Comparison of ENCODE assay signal across 10 cellular contexts in the genomic region with DNA sequence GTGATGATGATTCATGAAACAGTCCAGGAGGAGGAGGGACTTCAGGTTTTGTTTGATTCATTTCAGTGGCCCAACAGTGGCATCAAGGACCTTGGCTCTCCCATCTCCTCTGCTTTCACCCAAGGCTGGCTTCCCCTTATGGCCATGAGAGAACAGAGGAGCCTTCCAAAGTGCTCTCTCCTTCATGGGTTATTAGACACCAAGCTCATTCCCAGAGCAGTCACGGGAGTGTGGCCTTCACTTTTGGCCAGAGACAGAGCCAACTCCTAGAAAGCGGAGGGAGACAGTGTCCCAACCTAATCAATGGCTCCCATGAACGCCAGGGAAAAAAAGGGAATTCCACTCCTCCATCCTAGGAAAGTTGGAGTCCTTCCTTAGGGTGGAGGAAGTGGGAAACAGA. TPM values are rescaled to one million over a fixed set of nuclear protein-coding genes. Genes with fewer than 3 reads are reported as not detected.
DNase-seq lines count a peak whose midpoint lies in the region; ATAC-seq, FAIRE-seq and TF ChIP-seq lines count a peak whose summit lies in the region.
"Had no signal": no experiment of that assay in that cellular context is flagged by ENCODE, and none has a peak within 500 bp of the region (broad histone marks: within the 10 kb centered on the region; RNA-seq: fewer than 3 reads in every experiment).

No MANE protein-coding gene starts in this region.

- no peak overlapping the region for H2AFZ ChIP-seq in Loucy (ENCODE audit: low read length)
- H2AFZ ChIP-seq in neural cell (ENCODE audit: low read depth, low read length) = no peak overlapping the region

- peaks cover 6% of the 10 kb centered on the region; the same call in 1 of the 2 replicates for H3K4me1 ChIP-seq in Caco-2
- peaks cover 34% of the 10 kb centered on the region for H3K4me1 ChIP-seq in Loucy (ENCODE audit: insufficient read depth, low read length, poor library complexity, severe bottlenecking)

- H3K4me2 ChIP-seq in Loucy (ENCODE audit: low read depth, low read length, poor library complexity, severe bottlenecking) (peak overlapping the region; percentile 89), neural cell (ENCODE audit: low read length) (no peak overlapping the region)

- H4K20me1 ChIP-seq in Loucy (ENCODE audit: insufficient read depth, low read length, poor library complexity, severe bottlenecking) = peaks cover 25% of the 10 kb centered on the region
- no peaks in the 10 kb centered on the region for H4K20me1 ChIP-seq in neural cell (ENCODE audit: insufficient read depth)

- H3K27me3 ChIP-seq in Caco-2 (replicated peaks; ENCODE audit: control insufficient read depth, insufficient read depth, low read length) (no peaks in the 10 kb centered on the region), Loucy (ENCODE audit: insufficient read depth, low read length, poor library complexity, severe bottlenecking) (no peaks in the 10 kb centered on the region), neural cell (ENCODE audit: insufficient read depth, low read depth, low read length) (no peaks in the 10 kb centered on the region)

- H3K4me3 Mint-ChIP-seq in Caco-2 (ENCODE audit: unreplicated experiment) (peak overlapping the region; percentile 78), brain (peak overlapping the region; percentile 85 to 96 (median 91))

- H3F3A ChIP-seq in Loucy (ENCODE audit: low read depth) (no peaks in the 10 kb centered on the region), neural cell (ENCODE audit: insufficient read depth, low read length, poor library complexity, severe bottlenecking) (no peaks in the 10 kb centered on the region)

- H3K9me3 ChIP-seq in Caco-2 (no peaks in the 10 kb centered on the region), Loucy (ENCODE audit: insufficient read depth, low read depth, low read length) (no peaks in the 10 kb centered on the region), neural cell (ENCODE audit: low read length) (no peaks in the 10 kb centered on the region)
- H3K9me3 ChIP-seq: thoracic aorta had no signal

- H3K9ac ChIP-seq in Loucy (ENCODE audit: low read depth, low read length, poor library complexity, severe bottlenecking) (peak overlapping the region; percentile 98), neural cell (ENCODE audit: low read length) (no peak overlapping the region)

- H3K9me2 ChIP-seq in Loucy (replicated peaks; ENCODE audit: low read depth, low read length) = no peaks in the 10 kb centered on the region
- no peaks in the 10 kb centered on the region for H3K9me2 ChIP-seq in neural cell (ENCODE audit: insufficient read depth, low read length)

- H3K9me3 Mint-ChIP-seq in Caco-2 (ENCODE audit: unreplicated experiment) = no peaks in the 10 kb centered on the region
- no peaks in the 10 kb centered on the region for H3K9me3 Mint-ChIP-seq in brain

- H3K4me3 ChIP-seq in Caco-2 (ENCODE audit: low read depth, low read length) = peak overlapping the region; percentile 84; the same call in 1 of the 2 replicates
- H3K4me3 ChIP-seq in Loucy (ENCODE audit: low read length, poor library complexity, severe bottlenecking) = peak overlapping the region; percentile 87
- H3K4me3 ChIP-seq in neural cell (ENCODE audit: low read length) = peak overlapping the region; percentile 91

- TF ChIP-seq EP300 in neural cell (conservative IDR thresholded peaks at IDR 0.05; ENCODE audit: poor library complexity, severe bottlenecking) = no peak

- intact Hi-C loops in Caco-2 (cut with micrococcal nuclease; ENCODE audit: unreplicated experiment) = no loop called here

- TF ChIP-seq RAD21 in neural cell (conservative IDR thresholded peaks at IDR 0.05) = no peak

- H3K79me2 ChIP-seq in Loucy (ENCODE audit: insufficient read depth, low read length) (peaks cover 80% of the 10 kb centered on the region), neural cell (replicated peaks; ENCODE audit: insufficient read depth, low read length) (no peaks in the 10 kb centered on the region)

- BruUV-seq in Caco-2 (replicated peaks; lab: Mats Ljungman, UMichigan) = no TSS peak

- H3K27ac Mint-ChIP-seq in Caco-2 (ENCODE audit: unreplicated experiment) (no peak overlapping the region), brain (peak overlapping the region in 3 of 5 experiments; percentile 88 to 96 (median 92))

- no peak overlapping the region for H3K27ac ChIP-seq in neural cell (ENCODE audit: low read length)

- H3K36me3 ChIP-seq in Caco-2 (ENCODE audit: control insufficient read depth, insufficient read depth, low read length) (no peaks in the 10 kb centered on the region), Loucy (ENCODE audit: insufficient read depth, low read length) (peaks cover 4% of the 10 kb centered on the region; the same call in 1 of the 2 replicates), neural cell (ENCODE audit: insufficient read depth, low read length) (no peaks in the 10 kb centered on the region)
- H3K36me3 ChIP-seq: thoracic aorta had no signal

- FAIRE-seq in GM12891 (lab: Jason Lieb, UNC) = no peak

- H3K36me3 Mint-ChIP-seq in Caco-2 (ENCODE audit: insufficient read depth, unreplicated experiment) (peaks cover 26% of the 10 kb centered on the region), brain (no peaks in the 10 kb centered on the region)

- TF ChIP-seq POLR2A in GM12891 (IDR thresholded peaks at IDR 0.05; ENCODE audit: low read depth, low read length) = no peak

- H3K27me3 Mint-ChIP-seq in Caco-2 (ENCODE audit: insufficient read depth, unreplicated experiment) (no peaks in the 10 kb centered on the region), brain (peaks cover 3% of the 10 kb centered on the region)

- no peak for DNase-seq in Caco-2
- no peak for DNase-seq in HPDE6-E6E7 (ENCODE audit: extremely low spot score)
- no peak for DNase-seq in GM12891 (ENCODE audit: insufficient read length, low spot score)
- DNase-seq: NCI-H69 had no signal

- TF ChIP-seq CTCF in Caco-2 (IDR thresholded peaks at IDR 0.05; ENCODE audit: insufficient read depth in 1 of 2, low read depth in 1 of 2, low read length in 1 of 2, severe bottlenecking in 1 of 2, unreplicated experiment in 1 of 2) (no peak), Loucy (conservative IDR thresholded peaks at IDR 0.05; ENCODE audit: low read length) (no peak), brain (conservative IDR thresholded peaks at IDR 0.05) (no peak), neural cell (IDR thresholded peaks at IDR 0.05; ENCODE audit: poor library complexity, severe bottlenecking) (no peak)

- CTCF ChIA-PET in Caco-2 (lab: Charles Lee) = interaction anchor here (0.8 kb wide), 1 partner anchor 21 kb away, joined by 3 read pairs; no protein-coding TSS in a partner anchor

- POLR2A ChIA-PET in Caco-2 (lab: Charles Lee) = no interaction called here

- peaks cover 8% of the 10 kb centered on the region for H3K4me1 Mint-ChIP-seq in Caco-2 (ENCODE audit: low read depth, unreplicated experiment)
- peaks cover 50% of the 10 kb centered on the region for H3K4me1 Mint-ChIP-seq in brain

- ATAC-seq in GM21737 (IDR thresholded peaks at IDR 0.05; ENCODE audit: unreplicated experiment) (no peak), GM18498 (IDR thresholded peaks at IDR 0.05; ENCODE audit: unreplicated experiment) (no peak)

TF ChIP-seq in neural cell, 6 proteins besides CTCF, POLR2A, EP300 and RAD21 (continues in another document):
- TF ChIP-seq EZH2 (IDR thresholded peaks at IDR 0.05; ENCODE audit: borderline replicate concordance, insufficient read depth, low read length, poor library complexity, severe bottlenecking) = no peak
- TF ChIP-seq SMC3 (conservative IDR thresholded peaks at IDR 0.05; ENCODE audit: poor library complexity) = no peak

TF ChIP-seq in GM12891, 5 proteins besides CTCF, POLR2A, EP300 and RAD21:
- TF ChIP-seq POU2F2 (IDR thresholded peaks at IDR 0.05; ENCODE audit: low read depth, low read length) = no peak
- no peak for TF ChIP-seq POLR2AphosphoS5 (IDR thresholded peaks at IDR 0.05; ENCODE audit: low read depth, low read length)
- TF ChIP-seq TAF1 (IDR thresholded peaks at IDR 0.05; ENCODE audit: low read depth, low read length) = no peak
- TF ChIP-seq PAX5 (IDR thresholded peaks at IDR 0.05; ENCODE audit: insufficient read depth, low read length, severe bottlenecking) = no peak
- TF ChIP-seq SPI1 (IDR thresholded peaks at IDR 0.05; ENCODE audit: low read depth, low read length) = no peak

RNA-seq across cellular contexts. Expression of a gene that starts 0.9 kb away (rescaled TPM):
- total RNA-seq in Caco-2 (2022) = 2.2 and 2.3 TPM in 2 replicates
- 6.3 TPM for polyA plus RNA-seq in brain (ENCODE audit: insufficient read depth, low read depth, low replicate concordance)
- polyA plus RNA-seq in neural cell = 20.3 and 26.6 TPM in 2 replicates
- 8.5 and 11.2 TPM in 2 replicates for polyA minus RNA-seq in neural cell
- 6.9 TPM for polyA plus RNA-seq in GM12891 (2012; ENCODE audit: low read depth, missing spikeins)

RNA-seq across cellular contexts. Expression of a gene that starts 1.5 kb away (rescaled TPM):
- total RNA-seq in Caco-2 (2022) = 12.2 and 16.6 TPM in 2 replicates
- polyA plus RNA-seq in brain (ENCODE audit: insufficient read depth, low read depth, low replicate concordance) (7.0 TPM), neural cell (6.6 and 16.6 TPM in 2 replicates)
- polyA minus RNA-seq in neural cell = 9.5 and 10.0 TPM in 2 replicates
- 8.3 TPM for polyA plus RNA-seq in GM12891 (2012; ENCODE audit: low read depth, missing spikeins)

RNA-seq across cellular contexts. Expression of a gene that starts 9.0 kb away (rescaled TPM):
- total RNA-seq in Caco-2 (2022) = 22.6 and 25.6 TPM in 2 replicates
- polyA plus RNA-seq in brain (ENCODE audit: insufficient read depth, low read depth, low replicate concordance) = 48.5 TPM
- polyA plus RNA-seq in neural cell = 16.1 and 23.3 TPM in 2 replicates
- 9.3 and 10.5 TPM in 2 replicates for polyA minus RNA-seq in neural cell
- 26.9 TPM for polyA plus RNA-seq in GM12891 (2012; ENCODE audit: low read depth, missing spikeins)

RNA-seq across cellular contexts. Expression of a gene that starts 27.3 kb away (rescaled TPM):
- total RNA-seq in Caco-2 (2022) = 27.8 and 30.9 TPM in 2 replicates
- polyA plus RNA-seq in brain (ENCODE audit: insufficient read depth, low read depth, low replicate concordance) (15.8 TPM), neural cell (120 and 138 TPM in 2 replicates)
- polyA minus RNA-seq in neural cell = 44.2 and 52.8 TPM in 2 replicates
- 15.6 TPM for polyA plus RNA-seq in GM12891 (2012; ENCODE audit: low read depth, missing spikeins)
